11 cellular contexts compared by ENCODE assay signal in the genomic region with DNA sequence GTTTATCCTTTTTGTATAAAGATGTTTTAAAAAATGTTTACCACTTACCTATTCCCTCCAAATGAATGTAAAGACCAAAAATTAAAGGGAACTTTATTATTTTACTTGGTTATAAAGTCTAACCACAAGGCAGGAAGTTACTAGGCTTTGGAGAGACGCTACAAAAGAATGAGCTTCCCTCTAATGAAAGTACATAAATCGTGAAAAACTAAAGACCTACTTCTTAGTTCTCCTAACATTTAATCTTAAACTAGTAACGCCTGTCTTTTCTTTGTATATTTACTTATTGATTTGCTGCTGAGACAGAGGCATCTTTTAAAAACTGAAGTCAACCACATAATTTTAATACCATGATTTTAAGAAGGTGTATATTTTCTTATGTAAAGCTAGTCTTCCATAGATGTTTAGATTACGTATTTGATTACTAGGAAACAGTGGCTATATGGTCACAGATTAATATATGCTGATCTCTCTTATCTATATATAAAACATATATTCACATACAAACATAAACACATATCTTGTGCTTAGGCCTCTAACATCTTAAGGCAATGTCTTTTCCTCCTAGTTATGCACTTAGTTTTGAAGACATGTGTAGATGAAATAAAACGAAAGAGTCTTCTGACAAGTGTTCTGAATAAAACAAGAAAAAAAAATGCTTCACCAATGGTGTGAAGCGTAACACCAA.
DNase-seq lines count a peak whose midpoint lies in the region; ATAC-seq and TF ChIP-seq lines count a peak whose summit lies in the region.
"Had no signal": no experiment of that assay in that cellular context is flagged by ENCODE, and none has a peak within 500 bp of the region (broad histone marks: within the 10 kb centered on the region; RNA-seq: fewer than 3 reads in every experiment).

No MANE protein-coding gene starts in this region.

- POLR2A ChIA-PET in naive thymus-derived CD8-positive, alpha-beta T cell (lab: Charles Lee), result no interaction called here

- TF ChIP-seq CTCF in brain (conservative IDR thresholded peaks at IDR 0.05), result no peak
- no peak for TF ChIP-seq CTCF in suprapubic skin (IDR thresholded peaks at IDR 0.05)

- peaks cover 4% of the 10 kb centered on the region for H3K27me3 Mint-ChIP-seq in brain
- H3K27me3 Mint-ChIP-seq in naive thymus-derived CD8-positive, alpha-beta T cell, result peaks cover 0 to 16% (median 2%) of the 10 kb centered on the region in 5 donors

- H3K36me3 ChIP-seq in suprapubic skin (no peaks in the 10 kb centered on the region), Karpas-422 (ENCODE audit: insufficient read depth, low read length) (no peaks in the 10 kb centered on the region)

- DNase-seq in Kasumi-1 (lab: John Stamatoyannopoulos, UW) (peak; percentile 52 to 58), left kidney (ENCODE audit: low read depth, low spot score) (peak; percentile 22), suprapubic skin (ENCODE audit: low spot score in 2 of 2) (no peak), Karpas-422 (no peak), NCI-H187 treated with DMSO at 0.1 percent for 48 hours (lab: John Stamatoyannopoulos, UW) (no peak)
- DNase-seq in naive thymus-derived CD8-positive, alpha-beta T cell, result no peak
- no peak for DNase-seq in activated CD4-positive, alpha-beta T cell treated with anti-CD3 and anti-CD28 coated beads for 4 hours
- DNase-seq: activated naive CD8-positive, alpha-beta T cell treated with anti-CD3 and anti-CD28 coated beads, Interleukin-2, amount 10 ng/mL, durations not matched to agents 7 days and 5 days; NCI-H1436 treated with DMSO at 0.1 percent for 48 hours; T-helper 2 cell had no signal

- no peaks in the 10 kb centered on the region for H3K27me3 ChIP-seq in suprapubic skin
- H3K27me3 ChIP-seq in Karpas-422 (ENCODE audit: low read length), result no peaks in the 10 kb centered on the region

- no peaks in the 10 kb centered on the region for H3K79me2 ChIP-seq in Karpas-422 (ENCODE audit: low read length)

- TF ChIP-seq EP300 in suprapubic skin (IDR thresholded peaks at IDR 0.05), result no peak

- no peak for ATAC-seq in naive thymus-derived CD8-positive, alpha-beta T cell

- H3K9me3 Mint-ChIP-seq in brain, result peaks cover 35 to 42% (median 37%) of the 10 kb centered on the region in 5 experiments
- H3K9me3 Mint-ChIP-seq in naive thymus-derived CD8-positive, alpha-beta T cell, result peaks cover 0 to 5% (median 0%) of the 10 kb centered on the region in 9 donors
- H3K9me3 Mint-ChIP-seq: activated naive CD8-positive, alpha-beta T cell treated with anti-CD3 and anti-CD28 coated beads, Interleukin-2, amount 10 ng/mL, durations not matched to agents 7 days and 5 days had no signal

- H3K9ac ChIP-seq in Karpas-422 (ENCODE audit: low read length), result no peak overlapping the region

- no peak for TF ChIP-seq POLR2A in suprapubic skin (IDR thresholded peaks at IDR 0.05)

- H3K4me1 ChIP-seq in suprapubic skin (peaks cover 3% of the 10 kb centered on the region), Karpas-422 (ENCODE audit: low read length) (peaks cover 18% of the 10 kb centered on the region)

- no peak overlapping the region for H3K4me2 ChIP-seq in Karpas-422 (ENCODE audit: low read depth, low read length, poor library complexity, severe bottlenecking)

- peaks cover 61% of the 10 kb centered on the region for H3K4me1 Mint-ChIP-seq in brain
- peaks cover 2 to 30% (median 11%) of the 10 kb centered on the region in 4 donors for H3K4me1 Mint-ChIP-seq in naive thymus-derived CD8-positive, alpha-beta T cell

- peak overlapping the region; percentile 90 to 100 (median 97) for H3K27ac Mint-ChIP-seq in brain
- H3K27ac Mint-ChIP-seq in naive thymus-derived CD8-positive, alpha-beta T cell, result peak overlapping the region in 2 of 10 donors; percentile 2 to 73
- H3K27ac Mint-ChIP-seq: activated naive CD8-positive, alpha-beta T cell treated with anti-CD3 and anti-CD28 coated beads, Interleukin-2, amount 10 ng/mL, durations not matched to agents 7 days and 5 days had no signal

- H2AFZ ChIP-seq in Karpas-422 (ENCODE audit: low read length), result no peak overlapping the region

- WGBS in suprapubic skin, result 47% methylated on average over 6 of the region's 6 CpGs

- H4K20me1 ChIP-seq in Karpas-422 (ENCODE audit: insufficient read depth, low read depth, low read length), result no peaks in the 10 kb centered on the region

- H3K27ac ChIP-seq in suprapubic skin (peak overlapping the region; percentile 76), Karpas-422 (ENCODE audit: low read length) (no peak overlapping the region)

- H3K9me2 ChIP-seq in Karpas-422 (replicated peaks; ENCODE audit: insufficient read depth, low read length), result no peaks in the 10 kb centered on the region

- peak overlapping the region; percentile 79 to 88 (median 87) for H3K4me3 Mint-ChIP-seq in brain
- no peak overlapping the region for H3K4me3 Mint-ChIP-seq in naive thymus-derived CD8-positive, alpha-beta T cell
- H3K4me3 Mint-ChIP-seq: activated naive CD8-positive, alpha-beta T cell treated with anti-CD3 and anti-CD28 coated beads, Interleukin-2, amount 10 ng/mL, durations not matched to agents 7 days and 5 days had no signal

- H3K9me3 ChIP-seq in suprapubic skin, result no peaks in the 10 kb centered on the region
- H3K9me3 ChIP-seq in Karpas-422 (ENCODE audit: low read length), result no peaks in the 10 kb centered on the region

- peak overlapping the region; percentile 41 for H3K4me3 ChIP-seq in suprapubic skin
- H3K4me3 ChIP-seq in Karpas-422 (ENCODE audit: low read length), result no peak overlapping the region

- peaks cover 41% of the 10 kb centered on the region for H3K36me3 Mint-ChIP-seq in brain
- peaks cover 0 to 4% (median 0%) of the 10 kb centered on the region in 3 donors for H3K36me3 Mint-ChIP-seq in naive thymus-derived CD8-positive, alpha-beta T cell
- H3K36me3 Mint-ChIP-seq: activated naive CD8-positive, alpha-beta T cell treated with anti-CD3 and anti-CD28 coated beads, Interleukin-2, amount 10 ng/mL, durations not matched to agents 7 days and 5 days had no signal

Comparison
In these comparisons a context has a peak if more than half of its experiments do, and no peak if none do; other contexts are left out.
1. DNase-seq: peak in Kasumi-1 (2 of 2) and left kidney (single experiment); none in suprapubic skin (0 of 2), naive thymus-derived CD8-positive, alpha-beta T cell (0 of 10), Karpas-422 (single experiment), activated CD4-positive, alpha-beta T cell treated with anti-CD3 and anti-CD28 coated beads for 4 hours (0 of 2) and NCI-H187 treated with DMSO at 0.1 percent for 48 hours (single experiment).
2. H3K4me3 Mint-ChIP-seq: peak in brain (5 of 5); none in naive thymus-derived CD8-positive, alpha-beta T cell (0 of 10).